In the genomic region with DNA sequence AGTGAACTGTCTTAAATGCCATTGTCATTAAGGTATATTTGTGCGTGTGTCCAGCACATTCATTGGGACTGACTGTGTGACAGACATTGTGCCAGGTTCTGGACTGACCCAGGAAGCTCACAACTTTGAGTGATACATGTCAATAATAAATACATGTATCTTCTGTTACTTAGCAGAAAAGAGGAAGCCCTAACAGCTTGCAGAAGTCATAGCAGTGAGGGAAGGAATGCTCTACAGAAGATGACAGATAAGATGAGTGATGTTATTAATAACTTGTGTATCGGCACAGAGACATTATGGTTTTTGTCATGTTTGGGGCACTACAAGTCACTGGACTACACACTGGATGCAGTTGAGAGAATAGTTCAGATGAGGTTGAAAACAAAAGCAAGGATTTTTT, we compare ENCODE assay signal across 9 cellular contexts. TPM values are rescaled to one million over a fixed set of nuclear protein-coding genes. Genes with fewer than 3 reads are reported as not detected.
DNase-seq lines count a peak whose midpoint lies in the region; ATAC-seq, FAIRE-seq and TF ChIP-seq lines count a peak whose summit lies in the region.
"Had no signal": no experiment of that assay in that cellular context is flagged by ENCODE, and none has a peak within 500 bp of the region (broad histone marks: within the 10 kb centered on the region; RNA-seq: fewer than 3 reads in every experiment).

No MANE protein-coding gene starts in this region.

- ATAC-seq in HepG2 (no peak), right lobe of liver (no peak), Panc1 (no peak)

- no peak overlapping the region for H3K4me2 ChIP-seq in HepG2 (ENCODE audit: low read depth, low read length)

- in situ Hi-C loops in HepG2 (cut with HindIII; ENCODE audit: extremely low pct_ligation_motif_present, low pct_unique_long_range_greater_than_20kb) (no loop called here), Panc1 (cut with HindIII; ENCODE audit: low pct_unique_long_range_greater_than_20kb, low sequenced_read_pairs) (no loop called here), GM13976 (cut with MboI; ENCODE audit: low sequenced_read_pairs, unreplicated experiment) (no loop called here)

- peaks cover 24% of the 10 kb centered on the region for H4K20me1 ChIP-seq in HepG2 (ENCODE audit: insufficient read depth, low read length)

- H3K36me3 Mint-ChIP-seq in chondrocyte (ENCODE audit: low read depth): peaks cover 14% of the 10 kb centered on the region
- H3K36me3 Mint-ChIP-seq in type B pancreatic cell: peaks cover 19% of the 10 kb centered on the region

- FAIRE-seq in HepG2 (lab: Jason Lieb, UNC) (no peak), small intestine (lab: Jason Lieb, UNC) (no peak)

- H3K27ac Mint-ChIP-seq in chondrocyte (ENCODE audit: unreplicated experiment) (peak overlapping the region; percentile 74), type B pancreatic cell (peak overlapping the region; percentile 93)

- POLR2A ChIA-PET in HepG2 (lab: Yijun Ruan, JAX): interaction anchor here (2.2 to 2.5 kb wide), 2 partner anchors 14 to 191 kb away, joined by 25 to 41 read pairs; a partner anchor contains a TSS
- POLR2A ChIA-PET in Panc1 (lab: Charles Lee): no interaction called here

- H3K9me3 ChIP-seq in HepG2 (ENCODE audit: low read length) (no peaks in the 10 kb centered on the region), right lobe of liver (no peaks in the 10 kb centered on the region), Panc1 (ENCODE audit: control insufficient read depth, insufficient read depth, low read depth, low read length) (no peaks in the 10 kb centered on the region), small intestine (ENCODE audit: control insufficient read depth, low read depth) (no peaks in the 10 kb centered on the region)

- BruUV-seq in HepG2 (replicated peaks; lab: Mats Ljungman, UMichigan) (no TSS peak), Panc1 (replicated peaks; lab: Mats Ljungman, UMichigan) (no TSS peak)

- no peak for TF ChIP-seq POLR2A in HepG2 (IDR thresholded peaks at IDR 0.05; ENCODE audit: insufficient read depth in 1 of 2, low read depth in 2 of 2, low read length in 2 of 2)
- no peak for TF ChIP-seq POLR2A in right lobe of liver (IDR thresholded peaks at IDR 0.05)

- CTCF ChIA-PET in HepG2 (lab: Yijun Ruan, JAX; ENCODE audit: low intra/inter-chr PET ratio, low total read pairs) (no interaction called here), Panc1 (lab: Charles Lee) (no interaction called here)

- H2AFZ ChIP-seq in HepG2 (ENCODE audit: low read length): no peak overlapping the region

- no peak for TF ChIP-seq RAD21 in HepG2 (CRISPR knock-in tag; IDR thresholded peaks at IDR 0.05)

- H3K27me3 ChIP-seq in HepG2 (ENCODE audit: control insufficient read depth in 1 of 2, insufficient read depth in 2 of 2, low read length in 2 of 2) (no peaks in the 10 kb centered on the region; a peak in 1 of 5 replicates), right lobe of liver (no peaks in the 10 kb centered on the region), Panc1 (ENCODE audit: control insufficient read depth, insufficient read depth, low read length) (no peaks in the 10 kb centered on the region), small intestine (ENCODE audit: control insufficient read depth in 2 of 2, insufficient read depth in 2 of 2, low read length in 2 of 2) (no peaks in the 10 kb centered on the region)

- H3K4me3 Mint-ChIP-seq in chondrocyte (ENCODE audit: unreplicated experiment): no peak overlapping the region
- H3K4me3 Mint-ChIP-seq in type B pancreatic cell: peak overlapping the region; percentile 78

- TF ChIP-seq CTCF in HepG2 (CRISPR knock-in tag; IDR thresholded peaks at IDR 0.05): no peak
- no peak for TF ChIP-seq CTCF in right lobe of liver (IDR thresholded peaks at IDR 0.05)
- TF ChIP-seq CTCF in Panc1 (IDR thresholded peaks at IDR 0.05): no peak
- TF ChIP-seq CTCF in chondrocyte (IDR thresholded peaks at IDR 0.05): no peak
- no peak for TF ChIP-seq CTCF in type B pancreatic cell (conservative IDR thresholded peaks at IDR 0.05)
- no peak for TF ChIP-seq CTCF in GM13976 (IDR thresholded peaks at IDR 0.05; ENCODE audit: borderline replicate concordance, control extremely low read depth, extremely low read depth, insufficient read depth, missing control alignments)

- intact Hi-C loops in HepG2 (cut with micrococcal nuclease; ENCODE audit: unreplicated experiment): loop anchor here (5.0 kb wide), 1 partner anchor 192 kb away; a partner anchor contains a TSS
- intact Hi-C loops in right lobe of liver (cut with DNase I): no loop called here
- intact Hi-C loops in Panc1 (cut with micrococcal nuclease; ENCODE audit: unreplicated experiment): no loop called here

- TF ChIP-seq EP300 in HepG2 (IDR thresholded peaks at IDR 0.05; ENCODE audit: low read depth in 2 of 2, low read length in 2 of 2) (no peak), HepG2 (CRISPR knock-in tag; IDR thresholded peaks at IDR 0.05; ENCODE audit: borderline replicate concordance) (no peak)

- peaks cover 95% of the 10 kb centered on the region for H3K79me2 ChIP-seq in HepG2 (ENCODE audit: insufficient read depth, low read length)

- H3K9me3 Mint-ChIP-seq in chondrocyte (ENCODE audit: low read depth): no peaks in the 10 kb centered on the region
- no peaks in the 10 kb centered on the region for H3K9me3 Mint-ChIP-seq in type B pancreatic cell

- H3K9ac ChIP-seq in HepG2 (ENCODE audit: insufficient read depth, low read depth, low read length): no peak overlapping the region

- WGBS in HepG2 (ENCODE audit: low lambda C conversion rate): 100% methylated on average over 2 of the region's 2 CpGs
- 70% methylated on average over 2 of the region's 2 CpGs for WGBS in right lobe of liver (ENCODE audit: insufficient coverage, low coverage, low lambda C conversion rate, missing lambda C conversion rate)
- 89 to 99% (median 91%) methylated on average over 2 of the region's 2 CpGs for WGBS in small intestine, 3 donors

- DNase-seq in HepG2 (ENCODE audit: low spot score) (no peak), right lobe of liver (no peak), Panc1 (ENCODE audit: low read depth, low spot score) (no peak), chondrocyte (ENCODE audit: low spot score) (no peak), type B pancreatic cell (ENCODE audit: extremely low spot score, unreplicated experiment) (no peak), small intestine (no peak), GM13976 (ENCODE audit: low spot score) (no peak)
- DNase-seq in effector CD8-positive, alpha-beta T cell (lab: John Stamatoyannopoulos, UW): no peak
- DNase-seq: NCI-H1930 had no signal

- H3K27ac ChIP-seq in HepG2 (ENCODE audit: extremely low read length, insufficient read depth, low read length): peak overlapping the region; percentile 97
- H3K27ac ChIP-seq in right lobe of liver: no peak overlapping the region
- peak overlapping the region; percentile 44 for H3K27ac ChIP-seq in Panc1 (ENCODE audit: low read length)
- no peak overlapping the region for H3K27ac ChIP-seq in small intestine (ENCODE audit: low read depth in 1 of 2, low read length in 1 of 2)

- H3K4me3 ChIP-seq in HepG2 (replicated peaks in 1 of 3; ENCODE audit: insufficient read depth in 1 of 3, low read depth in 2 of 3, low read length in 3 of 3): no peak overlapping the region
- no peak overlapping the region for H3K4me3 ChIP-seq in right lobe of liver
- H3K4me3 ChIP-seq in Panc1 (ENCODE audit: low read depth in 2 of 2, low read length in 2 of 2): no peak overlapping the region
- H3K4me3 ChIP-seq in small intestine (ENCODE audit: low read depth in 1 of 2, low read length in 2 of 2): no peak overlapping the region

- H3K36me3 ChIP-seq in HepG2 (replicated peaks in 1 of 2; ENCODE audit: control insufficient read depth in 1 of 2, insufficient read depth in 2 of 2, low read length in 2 of 2): peaks cover 1 to 30% of the 10 kb centered on the region in 2 experiments; a peak in 3 of 5 replicates
- H3K36me3 ChIP-seq in right lobe of liver: peaks cover 0 to 22% (median 0%) of the 10 kb centered on the region in 4 donors
- H3K36me3 ChIP-seq in Panc1 (ENCODE audit: control insufficient read depth, insufficient read depth, low read length): peaks cover 26% of the 10 kb centered on the region
- no peaks in the 10 kb centered on the region for H3K36me3 ChIP-seq in small intestine (ENCODE audit: control insufficient read depth in 2 of 2, insufficient read depth in 2 of 2, low read length in 2 of 2)

- H3K4me1 ChIP-seq in HepG2 (ENCODE audit: insufficient read depth, low read length) (peaks cover 32% of the 10 kb centered on the region), right lobe of liver (peaks cover 0 to 10% (median 3%) of the 10 kb centered on the region in 4 donors), Panc1 (ENCODE audit: control insufficient read depth, insufficient read depth, low read length) (peaks cover 33% of the 10 kb centered on the region), small intestine (ENCODE audit: control insufficient read depth in 2 of 2, insufficient read depth in 1 of 2, low read depth in 1 of 2, low read length in 1 of 2) (no peaks in the 10 kb centered on the region)

- no peaks in the 10 kb centered on the region for H3K27me3 Mint-ChIP-seq in chondrocyte (ENCODE audit: low read depth)
- no peaks in the 10 kb centered on the region for H3K27me3 Mint-ChIP-seq in type B pancreatic cell

- peaks cover 40% of the 10 kb centered on the region for H3K4me1 Mint-ChIP-seq in chondrocyte (ENCODE audit: low read depth)
- peaks cover 22% of the 10 kb centered on the region for H3K4me1 Mint-ChIP-seq in type B pancreatic cell (ENCODE audit: unreplicated experiment)

RNA-seq across cellular contexts. Expression of a gene that starts 1.2 kb away (rescaled TPM):
- total RNA-seq in HepG2 (2016; rRNA removed; fragmentation: Illumina TruSeq; extraction: Trizol) (104 and 118 TPM in 2 replicates), right lobe of liver (10 to 100 TPM; 49.6 to 90.7 (median 62.8) TPM), Panc1 (2021; ENCODE audit: unreplicated experiment) (145 TPM), chondrocyte (150 to 189 TPM (median 152 TPM) in 3 replicates), type B pancreatic cell (ENCODE audit: low replicate concordance) (158 and 217 TPM in 2 replicates)
- total RNA-seq in HepG2 (2016; cell fraction: cytosol; rRNA removed; fragmentation: Illumina TruSeq; extraction: Trizol; ENCODE audit: low read depth): 16.2 and 19.1 TPM in 2 replicates
- total RNA-seq in HepG2 (2016; cell fraction: insoluble cytoplasmic fraction; rRNA removed; fragmentation: Illumina TruSeq; extraction: Trizol): 95.0 and 121 TPM in 2 replicates
- 28.8 and 33.7 TPM in 2 replicates for total RNA-seq in HepG2 (2016; cell fraction: membrane; rRNA removed; fragmentation: Illumina TruSeq; extraction: Trizol)
- 297 and 316 TPM in 2 replicates for total RNA-seq in HepG2 (2016; cell fraction: nucleus; rRNA removed; fragmentation: Illumina TruSeq; extraction: Trizol)
- polyA plus RNA-seq in HepG2 (2011; rRNA removed) (330 and 381 TPM in 2 replicates), small intestine (100 to 1,000 TPM in 2 of 3 donors, 10 to 100 TPM in 1; 67.3 to 227 (median 118) TPM)
- polyA plus RNA-seq in HepG2 (2011; cell fraction: cytosol; rRNA removed): 89.8 and 90.5 TPM in 2 replicates
- polyA plus RNA-seq in HepG2 (2011; cell fraction: nucleus; rRNA removed): 956 and 974 TPM in 2 replicates
- 143 and 191 TPM in 2 replicates for polyA plus RNA-seq in HepG2 (2012)
- polyA plus RNA-seq in HepG2 (2016; cell fraction: cytosol; fragmentation: Illumina TruSeq; extraction: Trizol; ENCODE audit: low read depth): 7.5 and 9.6 TPM in 2 replicates
- 116 and 122 TPM in 2 replicates for polyA plus RNA-seq in HepG2 (2016; cell fraction: insoluble cytoplasmic fraction; fragmentation: Illumina TruSeq; extraction: Trizol; ENCODE audit: low read depth)
- 14.3 and 17.1 TPM in 2 replicates for polyA plus RNA-seq in HepG2 (2016; cell fraction: membrane; fragmentation: Illumina TruSeq; extraction: Trizol; ENCODE audit: low read depth)
- polyA plus RNA-seq in HepG2 (2016; cell fraction: nucleus; fragmentation: Illumina TruSeq; extraction: Trizol; ENCODE audit: insufficient read depth, low read depth): 818 and 829 TPM in 2 replicates
- 353 and 396 TPM in 2 replicates for polyA minus RNA-seq in HepG2 (2011; rRNA and poly(A)+ RNA removed; ENCODE audit: low replicate concordance)
- 60.7 and 64.4 TPM in 2 replicates for polyA minus RNA-seq in HepG2 (2011; cell fraction: cytosol; rRNA and poly(A)+ RNA removed)
- 711 and 766 TPM in 2 replicates for polyA minus RNA-seq in HepG2 (2011; cell fraction: nucleus; rRNA and poly(A)+ RNA removed)
- polyA plus RNA-seq in Panc1 (2012; ENCODE audit: insufficient read length): 117 TPM

RNA-seq across cellular contexts. Expression of a gene that starts 14.6 kb away (rescaled TPM):
- total RNA-seq in HepG2 (2016; rRNA removed; fragmentation: Illumina TruSeq; extraction: Trizol) (32.7 and 54.1 TPM in 2 replicates), right lobe of liver (10 to 100 TPM in 3 of 6 experiments, 1 to 10 TPM in 3; 8.9 to 15.3 (median 9.9) TPM), Panc1 (2021; ENCODE audit: unreplicated experiment) (15.9 TPM), chondrocyte (15.0 to 15.7 TPM (median 15.0 TPM) in 3 replicates), type B pancreatic cell (ENCODE audit: low replicate concordance) (12.3 and 18.9 TPM in 2 replicates)
- 6.3 and 7.2 TPM in 2 replicates for total RNA-seq in HepG2 (2016; cell fraction: cytosol; rRNA removed; fragmentation: Illumina TruSeq; extraction: Trizol; ENCODE audit: low read depth)
- total RNA-seq in HepG2 (2016; cell fraction: insoluble cytoplasmic fraction; rRNA removed; fragmentation: Illumina TruSeq; extraction: Trizol): 33.6 and 56.2 TPM in 2 replicates
- total RNA-seq in HepG2 (2016; cell fraction: membrane; rRNA removed; fragmentation: Illumina TruSeq; extraction: Trizol): 13.8 and 19.0 TPM in 2 replicates
- total RNA-seq in HepG2 (2016; cell fraction: nucleus; rRNA removed; fragmentation: Illumina TruSeq; extraction: Trizol): 30.8 and 31.2 TPM in 2 replicates
- polyA plus RNA-seq in HepG2 (2011; rRNA removed) (7.5 and 10.3 TPM in 2 replicates), small intestine (10 to 100 TPM; 11.5 to 17.2 (median 11.9) TPM)
- polyA plus RNA-seq in HepG2 (2011; cell fraction: cytosol; rRNA removed): 3.3 and 5.2 TPM in 2 replicates
- polyA plus RNA-seq in HepG2 (2011; cell fraction: nucleus; rRNA removed): 5.3 and 7.6 TPM in 2 replicates
- 7.8 and 12.7 TPM in 2 replicates for polyA plus RNA-seq in HepG2 (2012)
- 1.8 and 1.9 TPM in 2 replicates for polyA plus RNA-seq in HepG2 (2016; cell fraction: cytosol; fragmentation: Illumina TruSeq; extraction: Trizol; ENCODE audit: low read depth)
- 43.1 and 49.1 TPM in 2 replicates for polyA plus RNA-seq in HepG2 (2016; cell fraction: insoluble cytoplasmic fraction; fragmentation: Illumina TruSeq; extraction: Trizol; ENCODE audit: low read depth)
- polyA plus RNA-seq in HepG2 (2016; cell fraction: membrane; fragmentation: Illumina TruSeq; extraction: Trizol; ENCODE audit: low read depth): 5.4 and 6.1 TPM in 2 replicates
- 31.4 and 32.6 TPM in 2 replicates for polyA plus RNA-seq in HepG2 (2016; cell fraction: nucleus; fragmentation: Illumina TruSeq; extraction: Trizol; ENCODE audit: insufficient read depth, low read depth)
- 2.3 and 3.8 TPM in 2 replicates for polyA minus RNA-seq in HepG2 (2011; rRNA and poly(A)+ RNA removed; ENCODE audit: low replicate concordance)
- 7.3 and 9.4 TPM in 2 replicates for polyA minus RNA-seq in HepG2 (2011; cell fraction: cytosol; rRNA and poly(A)+ RNA removed)
- 24.2 and 25.4 TPM in 2 replicates for polyA minus RNA-seq in HepG2 (2011; cell fraction: nucleus; rRNA and poly(A)+ RNA removed)
- 8.1 TPM for polyA plus RNA-seq in Panc1 (2012; ENCODE audit: insufficient read length)

Comparison
In these comparisons a context has a peak if more than half of its experiments do, and no peak if none do; other contexts are left out.
1. H3K27ac ChIP-seq: peak in HepG2 (single experiment) and Panc1 (single experiment); none in right lobe of liver (0 of 3) and small intestine (0 of 2).